In the genomic region with DNA sequence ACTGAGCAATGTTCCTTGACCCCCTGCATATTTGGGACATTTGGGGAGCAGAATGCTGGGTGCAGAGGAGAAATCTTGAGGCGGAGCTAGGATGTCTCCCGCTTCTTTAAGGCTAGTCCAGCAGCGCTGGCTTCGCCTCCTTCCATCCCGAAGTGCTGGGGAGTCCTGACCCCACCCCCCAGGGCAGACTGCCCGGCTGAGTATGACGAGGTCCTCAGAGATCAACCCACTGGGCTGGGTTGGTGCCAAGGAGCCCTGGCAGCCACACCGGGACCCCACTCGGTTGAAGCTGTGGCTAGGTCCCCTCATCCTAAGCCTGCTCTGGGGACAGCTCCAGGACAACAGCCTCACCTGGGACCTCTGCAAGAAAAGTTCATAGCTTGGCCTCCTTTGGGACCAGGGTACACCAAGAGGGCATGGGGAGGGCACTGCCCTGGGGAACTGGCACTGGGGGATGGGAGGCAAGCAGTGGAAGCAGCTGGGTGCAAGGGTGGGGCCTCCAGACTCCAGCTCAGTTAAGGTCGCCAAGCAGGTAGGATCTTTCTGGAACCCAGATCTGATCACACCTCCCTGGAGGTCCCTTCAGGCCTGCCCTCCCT, we compare ENCODE assay signal across 1 cellular context.
A peak's percentile ranks its signal among the peaks of the same experiment; 100 is the strongest.
TF ChIP-seq lines count a peak whose summit lies in the region.

No MANE protein-coding gene starts in this region.

TF ChIP-seq in HepG2, 621 proteins besides CTCF, POLR2A, EP300 and RAD21:
- TF ChIP-seq AGO1 (IDR thresholded peaks at IDR 0.05; ENCODE audit: low read depth, low read length, poor library complexity, severe bottlenecking) (peak; percentile 14), ZFP91 (CRISPR knock-in tag; IDR thresholded peaks at IDR 0.05; ENCODE audit: borderline replicate concordance) (0 out of 2 replicates have a peak, but pooled peaks have one; percentile 21), MBNL3 (CRISPR knock-in tag; conservative IDR thresholded peaks at IDR 0.05) (no peak), RBM22 (optimal IDR thresholded peaks at IDR 0.05; ENCODE audit: low read length) (peak; percentile 58), HNRNPL (IDR thresholded peaks at IDR 0.05; ENCODE audit: low read depth, low read length) (peak; percentile 86)
- TF ChIP-seq, protein P1, sequence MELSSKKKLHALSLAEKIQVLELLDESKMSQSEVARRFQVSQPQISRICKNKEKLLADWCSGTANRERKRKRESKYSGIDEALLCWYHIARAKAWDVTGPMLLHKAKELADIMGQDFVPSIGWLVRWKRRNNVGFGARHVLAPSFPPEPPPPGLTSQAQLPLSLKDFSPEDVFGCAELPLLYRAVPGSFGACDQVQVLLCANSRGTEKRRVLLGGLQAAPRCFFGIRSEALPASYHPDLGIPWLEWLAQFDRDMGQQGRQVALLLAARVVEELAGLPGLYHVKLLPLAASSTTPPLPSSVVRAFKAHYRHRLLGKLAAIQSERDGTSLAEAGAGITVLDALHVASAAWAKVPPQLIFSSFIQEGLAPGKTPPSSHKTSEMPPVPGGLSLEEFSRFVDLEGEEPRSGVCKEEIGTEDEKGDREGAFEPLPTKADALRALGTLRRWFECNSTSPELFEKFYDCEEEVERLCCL (CRISPR knock-in tag; IDR thresholded peaks at IDR 0.05; ENCODE audit: borderline replicate concordance): no peak
